ENCODE assay signal across 8 cellular contexts in the genomic region with DNA sequence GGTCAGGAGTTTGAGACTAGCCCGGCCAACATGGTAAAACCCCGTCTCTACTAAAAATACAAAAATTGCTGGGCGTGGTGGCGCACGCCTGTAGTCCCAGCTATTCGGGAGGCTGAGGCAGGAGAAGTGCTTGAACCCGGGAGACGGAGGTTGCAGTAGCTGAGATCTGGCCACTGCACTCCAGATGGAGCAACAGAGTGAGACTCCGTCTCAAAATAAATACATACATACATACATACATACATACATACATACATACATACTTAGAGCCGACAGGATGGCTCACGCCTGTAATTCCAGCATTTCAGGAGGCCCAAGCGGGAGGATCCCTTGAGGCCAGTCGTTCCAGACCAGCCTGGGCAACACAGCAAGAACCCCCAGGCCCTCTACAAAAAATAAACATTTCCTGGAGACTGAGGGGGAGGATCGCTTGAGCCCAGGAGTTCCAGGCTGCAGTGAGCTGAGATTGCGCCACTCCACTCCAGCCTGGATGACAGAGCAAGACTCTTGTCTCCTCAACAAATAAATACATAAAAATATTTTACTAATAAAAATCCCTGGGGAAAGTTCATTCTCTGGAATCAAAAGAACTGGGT. TPM values are rescaled to one million over a fixed set of nuclear protein-coding genes. Genes with fewer than 3 reads are reported as not detected.
DNase-seq lines count a peak whose midpoint lies in the region; ATAC-seq, FAIRE-seq and TF ChIP-seq lines count a peak whose summit lies in the region.

No MANE protein-coding gene starts in this region.

- no peak for ATAC-seq in WTC11
- no peak for ATAC-seq in gastroesophageal sphincter
- ATAC-seq in HG03159 (IDR thresholded peaks at IDR 0.05; ENCODE audit: unreplicated experiment): no peak

- peak overlapping the region; percentile 95 for H3K4me3 Mint-ChIP-seq in WTC11

- CTCF ChIA-PET in WTC11 (lab: Charles Lee): no interaction called here

- no peak for TF ChIP-seq EP300 in gastroesophageal sphincter (IDR thresholded peaks at IDR 0.05)

- H3K4me1 Mint-ChIP-seq in WTC11: peaks cover 9% of the 10 kb centered on the region

- H3K4me2 ChIP-seq in skeletal muscle satellite cell (ENCODE audit: low read length): peak overlapping the region; percentile 98

- H3K9me3 ChIP-seq in gastroesophageal sphincter: no peaks in the 10 kb centered on the region
- H3K9me3 ChIP-seq in skeletal muscle satellite cell (replicated peaks; ENCODE audit: low read length): no peaks in the 10 kb centered on the region

- H3K4me1 ChIP-seq in gastroesophageal sphincter (peaks cover 0 to 22% (median 14%) of the 10 kb centered on the region in 3 donors), skeletal muscle satellite cell (ENCODE audit: control insufficient read depth, insufficient read depth, low read length) (peaks cover 21% of the 10 kb centered on the region)

- POLR2A ChIA-PET in WTC11 (lab: Charles Lee): no interaction called here

- H3K27me3 ChIP-seq in gastroesophageal sphincter (no peaks in the 10 kb centered on the region), skeletal muscle satellite cell (ENCODE audit: control insufficient read depth, insufficient read depth, low read length) (no peaks in the 10 kb centered on the region)

- H3K27me3 Mint-ChIP-seq in WTC11 (ENCODE audit: low read depth): no peaks in the 10 kb centered on the region; the same call in 1 of the 2 replicates

- no peaks in the 10 kb centered on the region for H3K36me3 Mint-ChIP-seq in WTC11

- no peaks in the 10 kb centered on the region for H3K9me3 Mint-ChIP-seq in WTC11

- H3K36me3 ChIP-seq in gastroesophageal sphincter: no peaks in the 10 kb centered on the region
- no peaks in the 10 kb centered on the region for H3K36me3 ChIP-seq in skeletal muscle satellite cell (ENCODE audit: insufficient read depth, low read length)

- H3K27ac Mint-ChIP-seq in WTC11: peak overlapping the region; percentile 99

- DNase-seq in HCEC 1CT (peak; percentile 8), WTC11 (ENCODE audit: low spot score) (no peak), GM12891 (ENCODE audit: insufficient read length, low spot score) (no peak), midbrain (lab: John Stamatoyannopoulos, UW) (no peak)
- DNase-seq in stimulated activated CD4-positive, alpha-beta T cell treated with anti-CD3 and anti-CD28 coated beads, Interleukin-2, amount 100 ng/mL, for 48 hours: no peak

- no peak for FAIRE-seq in GM12891 (lab: Jason Lieb, UNC)

- H3K4me3 ChIP-seq in gastroesophageal sphincter (peak overlapping the region; percentile 61 to 82), skeletal muscle satellite cell (ENCODE audit: low read length) (peak overlapping the region; percentile 99)

- no peak for TF ChIP-seq POLR2A in gastroesophageal sphincter (IDR thresholded peaks at IDR 0.05)
- TF ChIP-seq POLR2A in GM12891 (IDR thresholded peaks at IDR 0.05; ENCODE audit: low read depth, low read length): no peak

- WGBS in gastroesophageal sphincter (ENCODE audit: low coverage in 1 of 2), 2 donors: 57 to 85% methylated on average over 6 to 9 of the region's 15 CpGs

- TF ChIP-seq CTCF in WTC11 (IDR thresholded peaks at IDR 0.05) (no peak), gastroesophageal sphincter (IDR thresholded peaks at IDR 0.05) (no peak)

- peak overlapping the region; percentile 98 for H3K9ac ChIP-seq in skeletal muscle satellite cell (ENCODE audit: low read depth, low read length)

- peak overlapping the region; percentile 90 to 98 (median 96) for H3K27ac ChIP-seq in gastroesophageal sphincter

TF ChIP-seq in WTC11, 78 proteins besides CTCF, POLR2A, EP300 and RAD21:
- no peak for TF ChIP-seq TEAD4 (CRISPR knock-in tag; IDR thresholded peaks at IDR 0.05)
- TF ChIP-seq ZBTB43 (CRISPR knock-in tag; IDR thresholded peaks at IDR 0.05): no peak
- no peak for TF ChIP-seq ZNF423 (CRISPR knock-in tag; IDR thresholded peaks at IDR 0.05)
- TF ChIP-seq ZNF263 (CRISPR knock-in tag; IDR thresholded peaks at IDR 0.05; ENCODE audit: low read depth): no peak

TF ChIP-seq in GM12891, 5 proteins besides CTCF, POLR2A, EP300 and RAD21:
- no peak for TF ChIP-seq POLR2AphosphoS5 (IDR thresholded peaks at IDR 0.05; ENCODE audit: low read depth, low read length)

RNA-seq across cellular contexts. Expression of gene FBXL18, which starts 0.9 kb away (rescaled TPM):
- 18.9 to 22.0 TPM (median 21.8 TPM) in 3 replicates for total RNA-seq in WTC11 (2021)
- 10 to 100 TPM in 1 of 4 donors, 1 to 10 TPM in 3; 5.8 to 11.8 (median 8.2) TPM for total RNA-seq in gastroesophageal sphincter
- 9.8 and 10.1 TPM in 2 replicates for total RNA-seq in skeletal muscle satellite cell (2012; rRNA removed)
- polyA plus RNA-seq in GM12891 (2012; ENCODE audit: low read depth, missing spikeins): 2.5 TPM

RNA-seq across cellular contexts. Expression of gene ACTB, which starts 15.9 kb away (rescaled TPM):
- total RNA-seq in WTC11 (2021) (4,967 to 5,221 TPM (median 5,193 TPM) in 3 replicates), gastroesophageal sphincter (over 10,000 TPM in 1 of 4 donors, 1,000 to 10,000 TPM in 3; 4,936 to 13,281 (median 6,781) TPM)
- total RNA-seq in skeletal muscle satellite cell (2012; rRNA removed): 4,092 and 6,835 TPM in 2 replicates
- 9,343 TPM for polyA plus RNA-seq in GM12891 (2012; ENCODE audit: low read depth, missing spikeins)
